ENCODE assay signal across 25 cellular contexts in genomic region chr10:103786020-103786419, GRCh38.
"Had no signal": no experiment of that assay in that cellular context is flagged by ENCODE, and none has a peak within 500 bp of the region (broad histone marks: within the 10 kb centered on the region; RNA-seq: fewer than 3 reads in every experiment).

No MANE protein-coding gene starts in this region.

- H3K9me3 ChIP-seq: breast epithelium, heart left ventricle, pancreas, prostate gland, suprapubic skin, tibial artery had no signal

- DNase-seq: activated CD4-positive, alpha-beta memory T cell treated with anti-CD3 and anti-CD28 coated beads, Interleukin-2, amount 10 ng/mL, durations not matched to agents 7 days and 5 days; activated CD4-positive, alpha-beta T cell treated with anti-CD3 and anti-CD28 coated beads for 1 hour; activated CD4-positive, alpha-beta T cell treated with anti-CD3 and anti-CD28 coated beads, Interleukin-2, amount 10 ng/mL, durations not matched to agents 7 days and 5 days; activated CD8-positive, alpha-beta memory T cell treated with anti-CD3 and anti-CD28 coated beads, Interleukin-2, amount 50 U/mL, for 48 hours; activated naive CD8-positive, alpha-beta T cell treated with anti-CD3 and anti-CD28 coated beads, Interleukin-2, amount 50 U/mL, for 24 hours; activated T-cell treated with anti-CD3 and anti-CD28 coated beads, Interleukin-2, amount 50 U/mL, for 24 hours; amygdala; central memory CD4-positive, alpha-beta T cell; dermis blood vessel endothelial cell; effector CD4-positive, alpha-beta T cell; hypothalamus; immature natural killer cell; naive thymus-derived CD4-positive, alpha-beta T cell; nucleus accumbens; pancreas; stimulated activated CD4-positive, alpha-beta T cell treated with anti-CD3 and anti-CD28 coated beads, Interleukin-15, amount 100 ng/mL, for 24 hours; stimulated activated CD4-positive, alpha-beta T cell treated with anti-CD3 and anti-CD28 coated beads, Interleukin-2, amount 100 ng/mL, for 24 hours; stimulated activated naive B cell treated with anti-CD40 and anti-IgM and Interleukin-4, amounts not matched to agents 10 μg/mL and 1 μg/mL and 100 μg/mL, for 72 hours; T-helper 2 cell; tibial artery had no signal

- H3K27ac ChIP-seq: breast epithelium, heart left ventricle, pancreas, prostate gland, suprapubic skin, tibial artery had no signal

- H3K4me3 ChIP-seq: breast epithelium, heart left ventricle, pancreas, prostate gland, suprapubic skin, tibial artery had no signal

- H3K36me3 ChIP-seq: breast epithelium, heart left ventricle, pancreas, prostate gland, suprapubic skin, tibial artery had no signal

- H3K27me3 ChIP-seq: breast epithelium, heart left ventricle, pancreas, suprapubic skin, tibial artery had no signal

- H3K4me1 ChIP-seq: breast epithelium, pancreas, prostate gland had no signal

- ATAC-seq: activated naive CD8-positive, alpha-beta T cell treated with anti-CD3 and anti-CD28 coated beads, Interleukin-2, amount 50 U/mL, for 24 hours; naive thymus-derived CD4-positive, alpha-beta T cell; pancreas; stimulated activated naive B cell treated with anti-CD40 and anti-IgM and Interleukin-4, amounts not matched to agents 10 μg/mL and 1 μg/mL and 100 μg/mL, for 72 hours; WTC11 had no signal
